25 cellular contexts compared by ENCODE assay signal in the genomic region with DNA sequence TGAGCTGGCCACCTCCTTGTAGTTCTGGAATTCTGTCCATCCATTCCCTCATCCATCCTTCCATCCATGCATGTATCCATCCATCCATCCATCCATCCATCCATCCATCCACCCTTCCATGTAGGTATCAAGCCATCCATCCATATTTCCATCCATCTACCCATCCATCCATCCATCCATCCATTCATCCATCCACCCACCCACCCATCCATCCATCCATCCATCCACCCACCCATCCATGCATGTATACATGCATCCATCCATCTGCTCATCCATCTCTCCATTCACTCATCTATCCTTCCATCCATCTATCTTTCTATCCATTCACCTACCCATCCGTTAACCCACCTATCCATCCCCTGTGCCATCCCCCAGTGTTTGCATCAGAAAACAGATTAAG.
"Had no signal": no experiment of that assay in that cellular context is flagged by ENCODE, and none has a peak within 500 bp of the region (broad histone marks: within the 10 kb centered on the region; RNA-seq: fewer than 3 reads in every experiment).

No MANE protein-coding gene starts in this region.

- H3K9me3 Mint-ChIP-seq: dendritic cell treated with granulocyte-macrophage colony-stimulating factor and Interleukin-4, amounts not matched to agents 40 ng/mL and 50 ng/mL, for 4 days had no signal

- H3K27ac Mint-ChIP-seq: dendritic cell treated with granulocyte-macrophage colony-stimulating factor and Interleukin-4, amounts not matched to agents 40 ng/mL and 50 ng/mL, for 4 days; effector memory CD8-positive, alpha-beta T cell; endodermal cell had no signal

- H3K9me3 ChIP-seq: colonic mucosa, esophagus muscularis mucosa, esophagus squamous epithelium, gastrocnemius medialis, gastroesophageal sphincter, heart left ventricle, heart right ventricle had no signal

- H3K36me3 ChIP-seq: colonic mucosa, esophagus muscularis mucosa, esophagus squamous epithelium, gastrocnemius medialis, heart left ventricle, heart right ventricle had no signal

- H3K27me3 Mint-ChIP-seq: dendritic cell treated with granulocyte-macrophage colony-stimulating factor and Interleukin-4, amounts not matched to agents 40 ng/mL and 50 ng/mL, for 4 days; effector memory CD8-positive, alpha-beta T cell had no signal

- H3K4me3 ChIP-seq: colonic mucosa, coronary artery, dorsolateral prefrontal cortex, esophagus muscularis mucosa, esophagus squamous epithelium, gastrocnemius medialis, gastroesophageal sphincter, heart left ventricle, heart right ventricle had no signal

- H3K27me3 ChIP-seq: colonic mucosa, dorsolateral prefrontal cortex, esophagus muscularis mucosa, esophagus squamous epithelium, foreskin keratinocyte, gastrocnemius medialis, gastroesophageal sphincter, heart left ventricle, heart right ventricle had no signal

- H3K4me3 Mint-ChIP-seq: dendritic cell treated with granulocyte-macrophage colony-stimulating factor and Interleukin-4, amounts not matched to agents 40 ng/mL and 50 ng/mL, for 4 days; effector memory CD8-positive, alpha-beta T cell; endodermal cell had no signal

- H3K4me1 ChIP-seq: colonic mucosa, esophagus squamous epithelium, foreskin keratinocyte, gastrocnemius medialis had no signal

- DNase-seq: colonic mucosa; cortex of kidney; dermis blood vessel endothelial cell; dorsolateral prefrontal cortex; effector CD4-positive, alpha-beta T cell; effector CD8-positive, alpha-beta T cell; effector memory CD4-positive, alpha-beta T cell; effector memory CD8-positive, alpha-beta T cell; endodermal cell; erythroblast; esophagus squamous epithelium; foreskin fibroblast; foreskin keratinocyte; foreskin melanocyte; gastrocnemius medialis; glutamatergic neuron; head of caudate nucleus; heart left ventricle; heart right ventricle had no signal

- ATAC-seq: effector memory CD8-positive, alpha-beta T cell; esophagus mucosa; foreskin keratinocyte; gastrocnemius medialis; gastroesophageal sphincter; heart left ventricle; heart right ventricle had no signal

- H3K27ac ChIP-seq: colonic mucosa, coronary artery, dorsolateral prefrontal cortex, epithelial cell of prostate, esophagus muscularis mucosa, esophagus squamous epithelium, foreskin keratinocyte, gastrocnemius medialis, gastroesophageal sphincter, heart left ventricle, heart right ventricle had no signal
